Comparison of ENCODE assay signal across 8 cellular contexts in genomic region chr2:161077367-161078210, GRCh38.
DNase-seq lines count a peak whose midpoint lies in the region; ATAC-seq and TF ChIP-seq lines count a peak whose summit lies in the region.

No MANE protein-coding gene starts in this region.

- POLR2A ChIA-PET in PC-3 (lab: Charles Lee; ENCODE audit: unreplicated experiment), result interaction anchor here (0.6 kb wide), 1 partner anchor 13 kb away, joined by 3 read pairs; no protein-coding TSS in a partner anchor

- H3K36me3 ChIP-seq in PC-3 (ENCODE audit: low read depth, low read length), result no peaks in the 10 kb centered on the region

- H3K27me3 ChIP-seq in PC-3 (ENCODE audit: low read length), result no peaks in the 10 kb centered on the region

- TF ChIP-seq CTCF in PC-3 (conservative IDR thresholded peaks at IDR 0.05; ENCODE audit: low read depth, low read length), result no peak

- H3K4me3 ChIP-seq in PC-3 (ENCODE audit: low read length), result no peak overlapping the region

- no peak overlapping the region for H3K4me2 ChIP-seq in PC-3 (ENCODE audit: low read length)

- BruUV-seq in PC-3 (replicated peaks; lab: Mats Ljungman, UMichigan), result no TSS peak

- H3F3A ChIP-seq in PC-3 (ENCODE audit: low read length, unreplicated experiment), result no peaks in the 10 kb centered on the region

- intact Hi-C loops in PC-3 (cut with micrococcal nuclease), result no loop called here

- no peaks in the 10 kb centered on the region for H3K79me2 ChIP-seq in PC-3 (ENCODE audit: low read length)

- H3K9me3 ChIP-seq in PC-3 (ENCODE audit: low read length), result no peaks in the 10 kb centered on the region

- CTCF ChIA-PET in PC-3 (lab: Charles Lee), result no interaction called here

- DNase-seq in PC-3 (peak; percentile 37), medulla oblongata (ENCODE audit: extremely low spot score) (peak; percentile 77), NCI-H146 (lab: John Stamatoyannopoulos, UW) (no peak), HuH-7.5 (ENCODE audit: low spot score) (no peak)
- peak; percentile 68 for DNase-seq in activated naive CD4-positive, alpha-beta T cell treated with Interleukin-2 at 50 U/mL for 16 hours
- peak; percentile 61 for DNase-seq in stimulated activated naive CD8-positive, alpha-beta T cell treated with anti-CD3 and anti-CD28 coated beads, Interleukin-15, Interleukin-2, amounts not matched to agents 100 U/mL and 50 U/mL, for 24 hours

- H3K9ac ChIP-seq in PC-3 (ENCODE audit: low read length), result no peak overlapping the region

- no peaks in the 10 kb centered on the region for H3K9me2 ChIP-seq in PC-3 (replicated peaks; ENCODE audit: low read length)

- no peak overlapping the region for H2AFZ ChIP-seq in PC-3 (ENCODE audit: low read length)

- no peaks in the 10 kb centered on the region for H4K20me1 ChIP-seq in PC-3 (ENCODE audit: low read length)

- peak overlapping the region; percentile 48 for H3K27ac ChIP-seq in PC-3 (ENCODE audit: low read length)

- ATAC-seq in GM18498 (IDR thresholded peaks at IDR 0.05; ENCODE audit: unreplicated experiment), result peak; percentile 87
- ATAC-seq in HG02840 (IDR thresholded peaks at IDR 0.05; ENCODE audit: low FRiP score, unreplicated experiment), result peak; percentile 91
- ATAC-seq in PC-3, result peak; percentile 49
- ATAC-seq in stimulated activated naive CD8-positive, alpha-beta T cell treated with anti-CD3 and anti-CD28 coated beads, Interleukin-15, Interleukin-2, amounts not matched to agents 100 U/mL and 50 U/mL, for 24 hours, result peak; percentile 90

- peaks cover 10% of the 10 kb centered on the region; the same call in 1 of the 2 replicates for H3K4me1 ChIP-seq in PC-3 (ENCODE audit: insufficient read depth, low read length)

Comparison
In these comparisons a context has a peak if more than half of its experiments do, and no peak if none do; other contexts are left out.
1. DNase-seq: peak in PC-3 (single experiment), activated naive CD4-positive, alpha-beta T cell treated with Interleukin-2 at 50 U/mL for 16 hours (single experiment), medulla oblongata (single experiment) and stimulated activated naive CD8-positive, alpha-beta T cell treated with anti-CD3 and anti-CD28 coated beads, Interleukin-15, Interleukin-2, amounts not matched to agents 100 U/mL and 50 U/mL, for 24 hours (single experiment); none in NCI-H146 (single experiment) and HuH-7.5 (single experiment).
2. Peak in every context shown above with its lines, with median percentiles within 50 percentile points of each other: ATAC-seq.